24 cellular contexts compared by ENCODE assay signal in genomic region chr3:65894126-65894525, GRCh38.
"Had no signal": no experiment of that assay in that cellular context is flagged by ENCODE, and none has a peak within 500 bp of the region (broad histone marks: within the 10 kb centered on the region; RNA-seq: fewer than 3 reads in every experiment).

No MANE protein-coding gene starts in this region.

- H3K27me3 Mint-ChIP-seq: activated B cell treated with CpG ODN at 0.5 μM for 24 hours; activated CD4-positive, alpha-beta T cell treated with anti-CD3 and anti-CD28 coated beads for 36 hours; activated naive CD8-positive, alpha-beta T cell; stimulated activated naive CD8-positive, alpha-beta T cell treated with anti-CD3 and anti-CD28 coated beads, Interleukin-15, amount 100 ng/mL, for 72 hours; type B pancreatic cell had no signal

- ATAC-seq: activated CD4-positive, alpha-beta T cell treated with anti-CD3 and anti-CD28 coated beads for 36 hours; activated T-cell treated with anti-CD3 and anti-CD28 coated beads, Interleukin-2, amount 50 U/mL, for 4 hours; natural killer cell; right lobe of liver; stimulated activated effector memory CD8-positive, alpha-beta T cell treated with anti-CD3 and anti-CD28 coated beads, Interleukin-12 subunit alpha, Interleukin-12 subunit beta, amount 100 ng/mL, for 72 hours; stimulated activated naive CD8-positive, alpha-beta T cell treated with anti-CD3 and anti-CD28 coated beads, Interleukin-15, amount 100 ng/mL, for 72 hours had no signal

- H3K27ac ChIP-seq: adrenal gland, left lung, pancreas, right lobe of liver, vagina had no signal

- H3K4me1 Mint-ChIP-seq: activated B cell treated with CpG ODN at 0.5 μM for 24 hours; activated CD4-positive, alpha-beta T cell treated with anti-CD3 and anti-CD28 coated beads for 36 hours; natural killer cell; stimulated activated effector memory CD8-positive, alpha-beta T cell treated with anti-CD3 and anti-CD28 coated beads, Interleukin-12 subunit alpha, Interleukin-12 subunit beta, amount 100 ng/mL, for 72 hours; stimulated activated naive CD8-positive, alpha-beta T cell treated with anti-CD3 and anti-CD28 coated beads, Interleukin-15, amount 100 ng/mL, for 72 hours had no signal

- DNase-seq: activated B cell treated with CpG ODN at 0.5 μM for 24 hours; activated CD4-positive, alpha-beta T cell treated with anti-CD3 and anti-CD28 coated beads for 36 hours; activated CD4-positive, alpha-beta T cell treated with anti-CD3 and anti-CD28 coated beads, Interleukin-2, amount 50 U/mL, for 48 hours; activated CD8-positive, alpha-beta memory T cell treated with anti-CD3 and anti-CD28 coated beads, Interleukin-2, amount 50 U/mL, for 48 hours; activated naive CD4-positive, alpha-beta T cell; activated T-cell treated with anti-CD3 and anti-CD28 coated beads, Interleukin-2, amount 50 U/mL, for 4 hours; adrenal gland; cortex of kidney; endodermal cell; left lung; natural killer cell; pancreas; right lobe of liver; small intestine; stimulated activated CD4-positive, alpha-beta T cell treated with anti-CD3 and anti-CD28 coated beads, Interleukin-2, amount 100 ng/mL, for 24 hours; stimulated activated naive CD8-positive, alpha-beta T cell treated with anti-CD3 and anti-CD28 coated beads, Interleukin-15, amount 100 ng/mL, for 72 hours; T-helper 9 cell had no signal

- H3K4me3 Mint-ChIP-seq: activated B cell treated with CpG ODN at 0.5 μM for 24 hours; activated CD4-positive, alpha-beta T cell treated with anti-CD3 and anti-CD28 coated beads for 36 hours; activated naive CD8-positive, alpha-beta T cell; activated T-cell treated with anti-CD3 and anti-CD28 coated beads, Interleukin-2, amount 50 U/mL, for 4 hours; endodermal cell; mesothelial cell of epicardium; natural killer cell; stimulated activated effector memory CD8-positive, alpha-beta T cell treated with anti-CD3 and anti-CD28 coated beads, Interleukin-12 subunit alpha, Interleukin-12 subunit beta, amount 100 ng/mL, for 72 hours; stimulated activated naive CD8-positive, alpha-beta T cell treated with anti-CD3 and anti-CD28 coated beads, Interleukin-15, amount 100 ng/mL, for 72 hours; type B pancreatic cell had no signal

- H3K4me3 ChIP-seq: adrenal gland, left lung, lung, pancreas, right lobe of liver, vagina had no signal

- H3K36me3 ChIP-seq: adrenal gland, left lung, pancreas, right lobe of liver, vagina had no signal

- H3K36me3 Mint-ChIP-seq: activated naive CD8-positive, alpha-beta T cell; mesothelial cell of epicardium; natural killer cell; stimulated activated effector memory CD8-positive, alpha-beta T cell treated with anti-CD3 and anti-CD28 coated beads, Interleukin-12 subunit alpha, Interleukin-12 subunit beta, amount 100 ng/mL, for 72 hours had no signal

- H3K27ac Mint-ChIP-seq: activated B cell treated with CpG ODN at 0.5 μM for 24 hours; activated CD4-positive, alpha-beta T cell treated with anti-CD3 and anti-CD28 coated beads for 36 hours; activated naive CD8-positive, alpha-beta T cell; activated T-helper 2 cell treated with anti-CD3 and anti-CD28 coated beads, Interferon-gamma antibody, Interleukin-2, Interleukin-4, amounts not matched to agents 10 μg/mL and 5 μg/mL and 100 μg/mL, durations not matched to agents 14 hours and 24 hours and 36 hours; endodermal cell; mesothelial cell of epicardium; natural killer cell; stimulated activated effector memory CD8-positive, alpha-beta T cell treated with anti-CD3 and anti-CD28 coated beads, Interleukin-12 subunit alpha, Interleukin-12 subunit beta, amount 100 ng/mL, for 72 hours; stimulated activated naive CD8-positive, alpha-beta T cell treated with anti-CD3 and anti-CD28 coated beads, Interleukin-15, amount 100 ng/mL, for 72 hours; type B pancreatic cell had no signal

- H3K9me3 ChIP-seq: adrenal gland, left lung, pancreas, right lobe of liver, vagina had no signal

- H3K27me3 ChIP-seq: adrenal gland, left lung, pancreas, right lobe of liver, vagina had no signal

- H3K4me1 ChIP-seq: left lung, pancreas, right lobe of liver had no signal

- H3K9me3 Mint-ChIP-seq: activated B cell treated with CpG ODN at 0.5 μM for 24 hours; activated T-cell treated with anti-CD3 and anti-CD28 coated beads, Interleukin-2, amount 50 U/mL, for 4 hours; activated T-helper 2 cell treated with anti-CD3 and anti-CD28 coated beads, Interferon-gamma antibody, Interleukin-2, Interleukin-4, amounts not matched to agents 10 μg/mL and 5 μg/mL and 100 μg/mL, durations not matched to agents 14 hours and 24 hours and 36 hours; endodermal cell had no signal
